ENCODE assay signal across 11 cellular contexts in genomic region chr12:15829949-15830348, GRCh38. TPM values are rescaled to one million over a fixed set of nuclear protein-coding genes. Genes with fewer than 3 reads are reported as not detected.
DNase-seq lines count a peak whose midpoint lies in the region; ATAC-seq and TF ChIP-seq lines count a peak whose summit lies in the region.
"Had no signal": no experiment of that assay in that cellular context is flagged by ENCODE, and none has a peak within 500 bp of the region (broad histone marks: within the 10 kb centered on the region; RNA-seq: fewer than 3 reads in every experiment).

No MANE protein-coding gene starts in this region.

- peak overlapping the region in 1 of 2 experiments; percentile 69 for H4K8ac ChIP-seq in IMR-90 (ENCODE audit: low read depth in 2 of 2, low read length in 2 of 2)

- H2BK20ac ChIP-seq in IMR-90 (ENCODE audit: low read depth, low read length) = peak overlapping the region; percentile 95

- TF ChIP-seq RAD21 in IMR-90 (IDR thresholded peaks at IDR 0.05; ENCODE audit: low read length) = no peak

- H3K14ac ChIP-seq in IMR-90 (replicated peaks; ENCODE audit: low read depth, low read length) = peak overlapping the region; percentile 70

- peaks cover 3% of the 10 kb centered on the region; the same call in 1 of the 2 replicates for H3K4me1 ChIP-seq in IMR-90 (ENCODE audit: control insufficient read depth, insufficient read depth, low read length)
- no peaks in the 10 kb centered on the region for H3K4me1 ChIP-seq in right atrium auricular region
- peaks cover 0 to 3% of the 10 kb centered on the region in 2 donors for H3K4me1 ChIP-seq in aorta (ENCODE audit: control insufficient read depth in 1 of 2, insufficient read depth in 2 of 2, low read length in 2 of 2)

- intact Hi-C loops in IMR-90 (cut with micrococcal nuclease) (no loop called here), MCF 10A (cut with micrococcal nuclease) (no loop called here), aorta (cut with DNase I) (no loop called here)

- H3K4me3 ChIP-seq in IMR-90 (ENCODE audit: insufficient read depth, low read depth, low read length) (no peak overlapping the region), right atrium auricular region (no peak overlapping the region), aorta (ENCODE audit: low read length in 2 of 2) (no peak overlapping the region)

- H3K56ac ChIP-seq in IMR-90 (ENCODE audit: extremely low read depth, insufficient read depth, low read length) = peak overlapping the region; percentile 66

- H3K9me3 ChIP-seq in IMR-90 (ENCODE audit: control insufficient read depth, insufficient read depth, low read length) = no peaks in the 10 kb centered on the region
- no peaks in the 10 kb centered on the region for H3K9me3 ChIP-seq in right atrium auricular region
- H3K9me3 ChIP-seq in aorta (ENCODE audit: control insufficient read depth, low read length) = no peaks in the 10 kb centered on the region

- TF ChIP-seq CTCF in IMR-90 (conservative IDR thresholded peaks at IDR 0.05; ENCODE audit: low read depth, low read length) (no peak), MCF 10A (IDR thresholded peaks at IDR 0.05; ENCODE audit: unreplicated experiment) (no peak), right atrium auricular region (IDR thresholded peaks at IDR 0.05) (no peak)

- H3K9me1 ChIP-seq in IMR-90 (ENCODE audit: insufficient read depth, low read length) = peaks cover 11% of the 10 kb centered on the region

- H2AK9ac ChIP-seq in IMR-90 (replicated peaks; ENCODE audit: low read depth, low read length, poor library complexity) = no peak overlapping the region

- H3K36me3 Mint-ChIP-seq in MCF 10A (ENCODE audit: insufficient read depth, unreplicated experiment) = no peaks in the 10 kb centered on the region
- no peaks in the 10 kb centered on the region for H3K36me3 Mint-ChIP-seq in activated CD4-positive, alpha-beta memory T cell treated with anti-CD3 and anti-CD28 coated beads, Interleukin-2, amount 10 ng/mL, durations not matched to agents 7 days and 5 days (ENCODE audit: low read depth)
- H3K36me3 Mint-ChIP-seq: activated CD4-positive, alpha-beta memory T cell treated with anti-CD3 and anti-CD28 coated beads for 36 hours had no signal

- H4K20me1 ChIP-seq in IMR-90 (ENCODE audit: insufficient read depth, low read length) = no peaks in the 10 kb centered on the region

- H3K27ac Mint-ChIP-seq in MCF 10A (ENCODE audit: low read depth, unreplicated experiment) = peak overlapping the region; percentile 37
- no peak overlapping the region for H3K27ac Mint-ChIP-seq in activated CD4-positive, alpha-beta memory T cell treated with anti-CD3 and anti-CD28 coated beads, Interleukin-2, amount 10 ng/mL, durations not matched to agents 7 days and 5 days
- H3K27ac Mint-ChIP-seq: activated CD4-positive, alpha-beta memory T cell treated with anti-CD3 and anti-CD28 coated beads for 36 hours had no signal

- H3K27ac ChIP-seq in IMR-90 (ENCODE audit: insufficient read depth, low read length) = peak overlapping the region; percentile 19; the same call in 1 of the 2 replicates
- H3K27ac ChIP-seq in right atrium auricular region = peak overlapping the region; percentile 39 to 66
- peak overlapping the region; percentile 26 to 57 for H3K27ac ChIP-seq in aorta (ENCODE audit: low read depth in 1 of 2, low read length in 2 of 2)

- peak overlapping the region; percentile 17; the same call in 1 of the 2 replicates for H4K5ac ChIP-seq in IMR-90 (ENCODE audit: low read depth, low read length)

- 0 out of 3 replicates have a peak overlapping the region, but pooled peaks have one; percentile 1 for H2BK15ac ChIP-seq in IMR-90 (ENCODE audit: low read depth, low read length)

- no peaks in the 10 kb centered on the region for H3K9me3 Mint-ChIP-seq in MCF 10A (ENCODE audit: unreplicated experiment)
- H3K9me3 Mint-ChIP-seq in activated CD4-positive, alpha-beta memory T cell treated with anti-CD3 and anti-CD28 coated beads, Interleukin-2, amount 10 ng/mL, durations not matched to agents 7 days and 5 days = no peaks in the 10 kb centered on the region
- H3K9me3 Mint-ChIP-seq: activated CD4-positive, alpha-beta memory T cell treated with anti-CD3 and anti-CD28 coated beads for 36 hours had no signal

- H3K36me3 ChIP-seq in IMR-90 (ENCODE audit: control insufficient read depth, insufficient read depth, low read length) = no peaks in the 10 kb centered on the region
- no peaks in the 10 kb centered on the region for H3K36me3 ChIP-seq in right atrium auricular region
- no peaks in the 10 kb centered on the region for H3K36me3 ChIP-seq in aorta (ENCODE audit: control insufficient read depth in 1 of 2, insufficient read depth in 2 of 2, low read length in 1 of 2)

- no CpG with 5 or more reads among the region's 3 CpGs for WGBS in IMR-90 (ENCODE audit: extremely low coverage in 2 of 2, insufficient read length in 1 of 2), 2 experiments
- 12 to 18% methylated on average over 3 of the region's 3 CpGs for WGBS in aorta, 2 donors

- ATAC-seq in IMR-90 (ENCODE audit: low read depth) (peak; percentile 69), aorta (ENCODE audit: low FRiP score) (peak; percentile 41)
- ATAC-seq: esophagus mucosa had no signal

- H3K4ac ChIP-seq in IMR-90 (ENCODE audit: low read depth, low read length) = peak overlapping the region; percentile 74; the same call in 1 of the 2 replicates

- H2AFZ ChIP-seq in IMR-90 (replicated peaks; ENCODE audit: low read length, poor library complexity) = no peak overlapping the region

- CTCF ChIA-PET in IMR-90 (lab: Yijun Ruan, JAX) = no interaction called here
- CTCF ChIA-PET in MCF 10A (lab: Yijun Ruan, JAX) = interaction anchor here (1.3 to 2.1 kb wide), 2 partner anchors 240 to 245 kb away, joined by 4 to 6 read pairs; no protein-coding TSS in a partner anchor
- CTCF ChIA-PET in activated CD4-positive, alpha-beta memory T cell treated with anti-CD3 and anti-CD28 coated beads, Interleukin-2, amount 10 ng/mL, durations not matched to agents 7 days and 5 days (lab: Charles Lee) = interaction anchor here (1.4 kb wide), 1 partner anchor 27 kb away, joined by 3 read pairs; no protein-coding TSS in a partner anchor

- H2BK120ac ChIP-seq in IMR-90 (ENCODE audit: low read depth, low read length) = peak overlapping the region; percentile 72

- H3K27me3 ChIP-seq in IMR-90 (ENCODE audit: control insufficient read depth, insufficient read depth, low read length) (no peaks in the 10 kb centered on the region), right atrium auricular region (no peaks in the 10 kb centered on the region), aorta (ENCODE audit: control insufficient read depth in 1 of 2, insufficient read depth in 2 of 2, low read length in 1 of 2) (no peaks in the 10 kb centered on the region)

- no peaks in the 10 kb centered on the region; a peak in 1 of 4 replicates for H3K79me1 ChIP-seq in IMR-90 (ENCODE audit: low read depth in 1 of 2, low read length in 2 of 2)

- in situ Hi-C loops in IMR-90 (cut with MboI; ENCODE audit: low sequenced_read_pairs) = no loop called here

- H3K9ac ChIP-seq in IMR-90 (ENCODE audit: low read depth, low read length) = no peak overlapping the region

- peaks cover 10% of the 10 kb centered on the region for H3K4me1 Mint-ChIP-seq in MCF 10A (ENCODE audit: insufficient read depth, unreplicated experiment)
- H3K4me1 Mint-ChIP-seq in activated CD4-positive, alpha-beta memory T cell treated with anti-CD3 and anti-CD28 coated beads, Interleukin-2, amount 10 ng/mL, durations not matched to agents 7 days and 5 days = no peaks in the 10 kb centered on the region

- H3K4me3 Mint-ChIP-seq in MCF 10A (ENCODE audit: unreplicated experiment) = no peak overlapping the region
- H3K4me3 Mint-ChIP-seq in activated CD4-positive, alpha-beta memory T cell treated with anti-CD3 and anti-CD28 coated beads, Interleukin-2, amount 10 ng/mL, durations not matched to agents 7 days and 5 days = no peak overlapping the region
- H3K4me3 Mint-ChIP-seq: activated CD4-positive, alpha-beta memory T cell treated with anti-CD3 and anti-CD28 coated beads for 36 hours had no signal

- peak overlapping the region; percentile 85; the same call in 1 of the 2 replicates for H3K18ac ChIP-seq in IMR-90 (ENCODE audit: low read depth, low read length)

- peak overlapping the region; percentile 57; the same call in 1 of the 2 replicates for H3K4me2 ChIP-seq in IMR-90 (ENCODE audit: low read depth, low read length)

- TF ChIP-seq POLR2A in IMR-90 (IDR thresholded peaks at IDR 0.05; ENCODE audit: low read depth, low read length) = no peak

- H3K27me3 Mint-ChIP-seq in MCF 10A (ENCODE audit: insufficient read depth, unreplicated experiment) = no peaks in the 10 kb centered on the region
- peaks cover 2% of the 10 kb centered on the region for H3K27me3 Mint-ChIP-seq in activated CD4-positive, alpha-beta memory T cell treated with anti-CD3 and anti-CD28 coated beads, Interleukin-2, amount 10 ng/mL, durations not matched to agents 7 days and 5 days

- POLR2A ChIA-PET in IMR-90 (lab: Charles Lee; ENCODE audit: unreplicated experiment) = no interaction called here
- POLR2A ChIA-PET in MCF 10A (lab: Yijun Ruan, JAX) = interaction anchor here (0.6 to 1.5 kb wide), 3 partner anchors 10 to 33 kb away, joined by 3 to 5 read pairs (median 3); no protein-coding TSS in a partner anchor
- POLR2A ChIA-PET in activated CD4-positive, alpha-beta memory T cell treated with anti-CD3 and anti-CD28 coated beads, Interleukin-2, amount 10 ng/mL, durations not matched to agents 7 days and 5 days (lab: Charles Lee) = no interaction called here

- dilution Hi-C loops in IMR-90 (cut with HindIII; ENCODE audit: low sequenced_read_pairs, unreplicated experiment) = loop anchor here (25.0 kb wide), 1 partner anchor 218 kb away; no protein-coding TSS in a partner anchor

- H3K23ac ChIP-seq in IMR-90 (ENCODE audit: low read depth, low read length) = peak overlapping the region; percentile 81

- BruUV-seq in IMR-90 (replicated peaks; lab: Mats Ljungman, UMichigan) (no TSS peak), MCF 10A (replicated peaks; lab: Mats Ljungman, UMichigan) (no TSS peak)

- peak overlapping the region; percentile 93 for H2BK5ac ChIP-seq in IMR-90 (ENCODE audit: low read depth, low read length, poor library complexity, severe bottlenecking)

- no peak overlapping the region for H2AK5ac ChIP-seq in IMR-90 (ENCODE audit: low read depth, low read length)

- DNase-seq in IMR-90 (peak; percentile 61), MCF 10A (ENCODE audit: unreplicated experiment) (no peak), right atrium auricular region (ENCODE audit: low spot score) (no peak), aorta (no peak), amygdala (lab: John Stamatoyannopoulos, UW) (no peak)
- no peak for DNase-seq in stimulated activated naive CD4-positive, alpha-beta T cell (lab: John Stamatoyannopoulos, UW)
- no peak for DNase-seq in activated CD4-positive, alpha-beta memory T cell treated with anti-CD3 and anti-CD28 coated beads, Interleukin-2, amount 10 ng/mL, durations not matched to agents 7 days and 5 days
- DNase-seq: activated CD4-positive, alpha-beta memory T cell treated with anti-CD3 and anti-CD28 coated beads for 36 hours; activated gamma-delta T cell treated with Interleukin-2 at 50 U/mL for 16 hours; NCI-H510A had no signal

- 0 out of 2 replicates have a peak overlapping the region, but pooled peaks have one; percentile 1 for H4K91ac ChIP-seq in IMR-90 (ENCODE audit: insufficient read depth, low read depth, low read length)

RNA-seq across cellular contexts. Expression of gene EPS8, which starts 40.8 kb away (rescaled TPM):
- total RNA-seq in IMR-90 (2012; rRNA removed) (102 and 104 TPM in 2 replicates), MCF 10A (2022) (85.3 and 96.2 TPM in 2 replicates), right atrium auricular region (10 to 100 TPM; 46.9 to 72.3 TPM), aorta (100 to 1,000 TPM; 124 to 165 TPM)
- polyA plus RNA-seq in IMR-90 (2012; rRNA removed) (45.0 and 45.1 TPM in 2 replicates), aorta (100 to 1,000 TPM in 1 of 2 donors, 10 to 100 TPM in 1; 56.0 to 135 TPM)
- 14.0 and 14.1 TPM in 2 replicates for polyA plus RNA-seq in IMR-90 (2012; cell fraction: cytosol; rRNA removed)
- 26.2 and 55.5 TPM in 2 replicates for polyA plus RNA-seq in IMR-90 (2012; cell fraction: nucleus; rRNA removed; ENCODE audit: low replicate concordance)
- total RNA-seq in activated CD4-positive, alpha-beta memory T cell treated with anti-CD3 and anti-CD28 coated beads, Interleukin-2, amount 10 ng/mL, durations not matched to agents 7 days and 5 days = 1 to 10 TPM; 3.1 to 4.7 TPM

RNA-seq across cellular contexts. Expression of gene STRAP, which starts 52.2 kb away (rescaled TPM):
- total RNA-seq in IMR-90 (2012; rRNA removed) (82.1 and 133 TPM in 2 replicates), MCF 10A (2022) (203 and 233 TPM in 2 replicates), right atrium auricular region (10 to 100 TPM; 75.7 to 77.1 TPM), aorta (10 to 100 TPM; 62.1 to 85.2 TPM)
- polyA plus RNA-seq in IMR-90 (2012; rRNA removed) (91.0 and 98.1 TPM in 2 replicates), aorta (100 to 1,000 TPM in 1 of 2 donors, 10 to 100 TPM in 1; 60.2 to 120 TPM)
- polyA plus RNA-seq in IMR-90 (2012; cell fraction: cytosol; rRNA removed) = 53.4 and 67.4 TPM in 2 replicates
- 31.4 and 54.0 TPM in 2 replicates for polyA plus RNA-seq in IMR-90 (2012; cell fraction: nucleus; rRNA removed; ENCODE audit: low replicate concordance)
- 10 to 100 TPM; 75.5 to 79.8 TPM for total RNA-seq in activated CD4-positive, alpha-beta memory T cell treated with anti-CD3 and anti-CD28 coated beads, Interleukin-2, amount 10 ng/mL, durations not matched to agents 7 days and 5 days

Comparison
In these comparisons a context has a peak if more than half of its experiments do, and no peak if none do; other contexts are left out.
1. RNA of gene EPS8, which starts 40.8 kb away (total RNA-seq): 124 to 165 TPM in aorta, 102 to 104 TPM in IMR-90, 85.3 to 96.2 TPM in MCF 10A and 46.9 to 72.3 TPM in right atrium auricular region; 3.1 to 4.7 TPM in activated CD4-positive, alpha-beta memory T cell treated with anti-CD3 and anti-CD28 coated beads, Interleukin-2, amount 10 ng/mL, durations not matched to agents 7 days and 5 days; every median in the first group is over 4 times any median in the second.
2. Peak in every context shown above with its lines, with median percentiles within 50 percentile points of each other: H3K27ac ChIP-seq.